Comparison of ENCODE assay signal across 9 cellular contexts in genomic region chr2:223613017-223613950, GRCh38. TPM values are rescaled to one million over a fixed set of nuclear protein-coding genes. Genes with fewer than 3 reads are reported as not detected.
DNase-seq lines count a peak whose midpoint lies in the region; ATAC-seq and TF ChIP-seq lines count a peak whose summit lies in the region.
"Had no signal": no experiment of that assay in that cellular context is flagged by ENCODE, and none has a peak within 500 bp of the region (broad histone marks: within the 10 kb centered on the region; RNA-seq: fewer than 3 reads in every experiment).

No MANE protein-coding gene starts in this region.

- no TSS peak for BruUV-seq in A673 (replicated peaks; lab: Mats Ljungman, UMichigan)

- H3K27me3 Mint-ChIP-seq in neural crest cell (ENCODE audit: low read depth): no peaks in the 10 kb centered on the region
- peaks cover 25 to 28% of the 10 kb centered on the region in 2 donors for H3K27me3 Mint-ChIP-seq in CD4-positive, alpha-beta memory T cell

- no peak for ATAC-seq in HG03025 (IDR thresholded peaks at IDR 0.05; ENCODE audit: low FRiP score, unreplicated experiment)

- CTCF ChIA-PET in A673 (lab: Charles Lee): no interaction called here
- CTCF ChIA-PET in CD4-positive, alpha-beta memory T cell (lab: Charles Lee; ENCODE audit: partially characterized antibody): no interaction called here

- H3K4me1 Mint-ChIP-seq in neural crest cell: peaks cover 42% of the 10 kb centered on the region
- no peaks in the 10 kb centered on the region for H3K4me1 Mint-ChIP-seq in CD4-positive, alpha-beta memory T cell
- H3K4me1 Mint-ChIP-seq: activated naive CD8-positive, alpha-beta T cell treated with anti-CD3 and anti-CD28 coated beads, Interleukin-2, amount 10 ng/mL, durations not matched to agents 7 days and 5 days had no signal

- TF ChIP-seq CTCF in A673 (conservative IDR thresholded peaks at IDR 0.05; ENCODE audit: low read depth, low read length): no peak
- no peak for TF ChIP-seq CTCF in foreskin fibroblast (IDR thresholded peaks at IDR 0.05; ENCODE audit: low read depth, low read length)
- TF ChIP-seq CTCF in neural crest cell (conservative IDR thresholded peaks at IDR 0.05): no peak

- peak overlapping the region; percentile 75 for H3K4me3 Mint-ChIP-seq in neural crest cell
- no peak overlapping the region for H3K4me3 Mint-ChIP-seq in CD4-positive, alpha-beta memory T cell
- H3K4me3 Mint-ChIP-seq: activated naive CD8-positive, alpha-beta T cell treated with anti-CD3 and anti-CD28 coated beads, Interleukin-2, amount 10 ng/mL, durations not matched to agents 7 days and 5 days had no signal

- intact Hi-C loops in A673 (cut with micrococcal nuclease; ENCODE audit: unreplicated experiment): loop anchor here (5.0 to 10.0 kb wide), 2 partner anchors 156 to 638 kb away; no protein-coding TSS in a partner anchor
- intact Hi-C loops in CD4-positive, alpha-beta memory T cell (cut with micrococcal nuclease): no loop called here

- H3K36me3 ChIP-seq in A673 (ENCODE audit: insufficient read depth, low read length, poor library complexity, severe bottlenecking) (peaks cover 17% of the 10 kb centered on the region), HUES6 (ENCODE audit: control insufficient read depth, insufficient read depth, low read length) (no peaks in the 10 kb centered on the region), SK-N-MC (ENCODE audit: insufficient read depth, low read length) (no peaks in the 10 kb centered on the region)
- H3K36me3 ChIP-seq in CD4-positive, alpha-beta memory T cell (ENCODE audit: insufficient read depth, low read length): no peaks in the 10 kb centered on the region

- H3K9me3 ChIP-seq in A673 (ENCODE audit: low read depth, low read length, poor library complexity, severe bottlenecking): no peaks in the 10 kb centered on the region
- no peaks in the 10 kb centered on the region for H3K9me3 ChIP-seq in HUES6 (ENCODE audit: control insufficient read depth, insufficient read depth, low read depth, low read length)
- no peaks in the 10 kb centered on the region for H3K9me3 ChIP-seq in SK-N-MC (ENCODE audit: low read depth, low read length)
- H3K9me3 ChIP-seq in CD4-positive, alpha-beta memory T cell (ENCODE audit: control insufficient read depth in 1 of 2, low read length in 2 of 2): no peaks in the 10 kb centered on the region

- H3K9ac ChIP-seq in HUES6 (ENCODE audit: low read length) (peak overlapping the region; percentile 4), SK-N-MC (ENCODE audit: insufficient read length) (peak overlapping the region; percentile 74)

- DNase-seq in A673 (ENCODE audit: low spot score) (peak; percentile 98), SK-N-MC (ENCODE audit: low read depth, low spot score) (peak; percentile 90), foreskin fibroblast (peak; percentile 98 to 99), neural crest cell (ENCODE audit: low read depth, low spot score) (peak; percentile 36)
- DNase-seq in CD4-positive, alpha-beta memory T cell: no peak
- no peak for DNase-seq in activated CD8-positive, alpha-beta memory T cell treated with anti-CD3 and anti-CD28 coated beads, Interleukin-2, amount 50 U/mL, for 48 hours
- DNase-seq: activated naive CD8-positive, alpha-beta T cell treated with anti-CD3 and anti-CD28 coated beads, Interleukin-2, amount 10 ng/mL, durations not matched to agents 7 days and 5 days had no signal

- no peaks in the 10 kb centered on the region for H3K27me3 ChIP-seq in A673 (replicated peaks; ENCODE audit: insufficient read depth, low read depth, low read length, poor library complexity)
- peaks cover 78% of the 10 kb centered on the region for H3K27me3 ChIP-seq in HUES6 (ENCODE audit: control insufficient read depth, insufficient read depth, low read length)
- no peaks in the 10 kb centered on the region for H3K27me3 ChIP-seq in CD4-positive, alpha-beta memory T cell (ENCODE audit: insufficient read depth, low read length)

- no peaks in the 10 kb centered on the region for H3K9me3 Mint-ChIP-seq in neural crest cell
- H3K9me3 Mint-ChIP-seq in CD4-positive, alpha-beta memory T cell: peaks cover 0 to 13% (median under 1%) of the 10 kb centered on the region in 8 donors
- H3K9me3 Mint-ChIP-seq: activated naive CD8-positive, alpha-beta T cell treated with anti-CD3 and anti-CD28 coated beads, Interleukin-2, amount 10 ng/mL, durations not matched to agents 7 days and 5 days had no signal

- H3K27ac Mint-ChIP-seq in neural crest cell (ENCODE audit: unreplicated experiment): peak overlapping the region; percentile 35
- no peak overlapping the region for H3K27ac Mint-ChIP-seq in CD4-positive, alpha-beta memory T cell
- H3K27ac Mint-ChIP-seq: activated naive CD8-positive, alpha-beta T cell treated with anti-CD3 and anti-CD28 coated beads, Interleukin-2, amount 10 ng/mL, durations not matched to agents 7 days and 5 days had no signal

- H3K4me3 ChIP-seq in A673 (ENCODE audit: low read depth, low read length, poor library complexity, severe bottlenecking): peak overlapping the region; percentile 39
- H3K4me3 ChIP-seq in HUES6 (ENCODE audit: low read depth, low read length): peak overlapping the region; percentile 52
- peak overlapping the region; percentile 81 for H3K4me3 ChIP-seq in SK-N-MC
- peak overlapping the region; percentile 28 to 39 for H3K4me3 ChIP-seq in foreskin fibroblast (ENCODE audit: low read depth in 1 of 2, low read length in 2 of 2)
- no peak overlapping the region for H3K4me3 ChIP-seq in CD4-positive, alpha-beta memory T cell (ENCODE audit: low read length in 2 of 2)

- H3K36me3 Mint-ChIP-seq in neural crest cell (ENCODE audit: low read depth): peaks cover 5% of the 10 kb centered on the region
- no peaks in the 10 kb centered on the region for H3K36me3 Mint-ChIP-seq in CD4-positive, alpha-beta memory T cell
- H3K36me3 Mint-ChIP-seq: activated naive CD8-positive, alpha-beta T cell treated with anti-CD3 and anti-CD28 coated beads, Interleukin-2, amount 10 ng/mL, durations not matched to agents 7 days and 5 days had no signal

- peak overlapping the region; percentile 69 for H3K27ac ChIP-seq in A673 (ENCODE audit: low read depth, low read length, poor library complexity, severe bottlenecking)
- no peak overlapping the region for H3K27ac ChIP-seq in HUES6 (ENCODE audit: low read depth, low read length)
- peak overlapping the region; percentile 95 for H3K27ac ChIP-seq in SK-N-MC
- H3K27ac ChIP-seq in CD4-positive, alpha-beta memory T cell (ENCODE audit: low read depth, low read length): no peak overlapping the region

- POLR2A ChIA-PET in A673 (lab: Charles Lee; ENCODE audit: low non-redundant PET): interaction anchor here (0.5 to 0.6 kb wide), 2 partner anchors 49 to 642 kb away, joined by 3 to 4 read pairs; no protein-coding TSS in a partner anchor
- POLR2A ChIA-PET in CD4-positive, alpha-beta memory T cell (lab: Charles Lee; ENCODE audit: partially characterized antibody): no interaction called here

- peaks cover 38% of the 10 kb centered on the region for H3K4me1 ChIP-seq in A673 (ENCODE audit: insufficient read depth, low read length, poor library complexity, severe bottlenecking)
- H3K4me1 ChIP-seq in HUES6 (ENCODE audit: control insufficient read depth, insufficient read depth, low read length): peaks cover 12% of the 10 kb centered on the region
- no peaks in the 10 kb centered on the region for H3K4me1 ChIP-seq in CD4-positive, alpha-beta memory T cell (ENCODE audit: insufficient read depth, low read length)

RNA-seq across cellular contexts. Expression of gene SCG2, which starts 11.1 kb away (rescaled TPM):
- total RNA-seq in A673 (2021) (26.2 and 27.0 TPM in 2 replicates), neural crest cell (8.6 and 8.8 TPM in 2 replicates)
- total RNA-seq in CD4-positive, alpha-beta memory T cell: not detected
- not detected for polyA plus RNA-seq in CD4-positive, alpha-beta memory T cell
- total RNA-seq: activated naive CD8-positive, alpha-beta T cell treated with anti-CD3 and anti-CD28 coated beads, Interleukin-2, amount 10 ng/mL, durations not matched to agents 7 days and 5 days had no signal

Comparison
In these comparisons a context has a peak if more than half of its experiments do, and no peak if none do; other contexts are left out.
1. DNase-seq: peak in A673 (single experiment), SK-N-MC (single experiment), foreskin fibroblast (2 of 2) and neural crest cell (single experiment); none in CD4-positive, alpha-beta memory T cell (0 of 5) and activated CD8-positive, alpha-beta memory T cell treated with anti-CD3 and anti-CD28 coated beads, Interleukin-2, amount 50 U/mL, for 48 hours (single experiment).
2. H3K27ac ChIP-seq: peak in A673 (single experiment) and SK-N-MC (single experiment); none in HUES6 (single experiment) and CD4-positive, alpha-beta memory T cell (single experiment).
3. H3K4me3 ChIP-seq: peak in A673 (single experiment), HUES6 (single experiment), SK-N-MC (single experiment) and foreskin fibroblast (2 of 2); none in CD4-positive, alpha-beta memory T cell (0 of 2).